Comparison of ENCODE assay signal across 23 cellular contexts in genomic region chr1:98306517-98307089, GRCh38.
DNase-seq lines count a peak whose midpoint lies in the region; ATAC-seq and TF ChIP-seq lines count a peak whose summit lies in the region.
"Had no signal": no experiment of that assay in that cellular context is flagged by ENCODE, and none has a peak within 500 bp of the region (broad histone marks: within the 10 kb centered on the region; RNA-seq: fewer than 3 reads in every experiment).

No MANE protein-coding gene starts in this region.

- H3K4me3 ChIP-seq in GM23338 (no peak overlapping the region), PC-9 (no peak overlapping the region), left ventricle myocardium inferior (no peak overlapping the region)
- H3K4me3 ChIP-seq: GM12878, Peyer's patch, SJCRH30 had no signal

- H3K79me2 ChIP-seq in GM23338 (replicated peaks; ENCODE audit: insufficient read depth) (no peaks in the 10 kb centered on the region), PC-9 (ENCODE audit: low read depth) (no peaks in the 10 kb centered on the region)

- BruUV-seq in PC-9 (replicated peaks; lab: Mats Ljungman, UMichigan): no TSS peak

- no peak overlapping the region for H3K4me3 Mint-ChIP-seq in GM23338
- no peak overlapping the region for H3K4me3 Mint-ChIP-seq in effector memory CD8-positive, alpha-beta T cell
- H3K4me3 Mint-ChIP-seq in activated CD4-positive, alpha-beta memory T cell treated with anti-CD3 and anti-CD28 coated beads for 36 hours: no peak overlapping the region
- H3K4me3 Mint-ChIP-seq: CD4-positive, CD25-positive, alpha-beta regulatory T cell; H9; HFFc6; IgD-negative memory B cell had no signal

- TF ChIP-seq CTCF in GM23338 (conservative IDR thresholded peaks at IDR 0.05; ENCODE audit: low read depth in 2 of 2): no peak
- no peak for TF ChIP-seq CTCF in PC-9 (conservative IDR thresholded peaks at IDR 0.05)
- TF ChIP-seq CTCF in left ventricle myocardium inferior (IDR thresholded peaks at IDR 0.05; ENCODE audit: borderline replicate concordance): no peak

- H3K27me3 ChIP-seq in GM23338 (ENCODE audit: insufficient read depth) (no peaks in the 10 kb centered on the region), PC-9 (ENCODE audit: insufficient read depth, low read depth) (no peaks in the 10 kb centered on the region), left ventricle myocardium inferior (ENCODE audit: low read depth) (no peaks in the 10 kb centered on the region)
- H3K27me3 ChIP-seq: Peyer's patch, SJCRH30 had no signal

- no peaks in the 10 kb centered on the region; the same call in 2 of the 3 replicates for H3K9me3 Mint-ChIP-seq in GM23338
- H3K9me3 Mint-ChIP-seq in effector memory CD8-positive, alpha-beta T cell: no peaks in the 10 kb centered on the region
- no peaks in the 10 kb centered on the region for H3K9me3 Mint-ChIP-seq in activated CD4-positive, alpha-beta memory T cell treated with anti-CD3 and anti-CD28 coated beads for 36 hours
- H3K9me3 Mint-ChIP-seq: H9, HFFc6 had no signal

- no peak overlapping the region for H3K27ac ChIP-seq in GM23338 (ENCODE audit: low read depth)
- H3K27ac ChIP-seq in PC-9: no peak overlapping the region
- H3K27ac ChIP-seq in left ventricle myocardium inferior (replicated peaks): no peak overlapping the region
- H3K27ac ChIP-seq: Peyer's patch, SJCRH30 had no signal

- no peaks in the 10 kb centered on the region for H3K27me3 Mint-ChIP-seq in GM23338 (ENCODE audit: insufficient read depth, low read depth, poor library complexity)
- H3K27me3 Mint-ChIP-seq in effector memory CD8-positive, alpha-beta T cell: no peaks in the 10 kb centered on the region
- no peaks in the 10 kb centered on the region for H3K27me3 Mint-ChIP-seq in activated CD4-positive, alpha-beta memory T cell treated with anti-CD3 and anti-CD28 coated beads for 36 hours
- H3K27me3 Mint-ChIP-seq: CD4-positive, CD25-positive, alpha-beta regulatory T cell; IgD-negative memory B cell had no signal

- no peaks in the 10 kb centered on the region for H3K36me3 ChIP-seq in GM23338 (ENCODE audit: insufficient read depth)
- no peaks in the 10 kb centered on the region for H3K36me3 ChIP-seq in PC-9 (ENCODE audit: low read depth)
- H3K36me3 ChIP-seq in left ventricle myocardium inferior: no peaks in the 10 kb centered on the region
- H3K36me3 ChIP-seq: Peyer's patch, SJCRH30 had no signal

- H3K4me2 ChIP-seq in GM23338: no peak overlapping the region
- no peak overlapping the region for H3K4me2 ChIP-seq in PC-9

- H4K20me1 ChIP-seq in GM23338 (replicated peaks; ENCODE audit: insufficient read depth) (no peaks in the 10 kb centered on the region), PC-9 (ENCODE audit: insufficient read depth) (no peaks in the 10 kb centered on the region)

- intact Hi-C loops in PC-9 (cut with micrococcal nuclease; ENCODE audit: unreplicated experiment) (no loop called here), left ventricle myocardium inferior (cut with micrococcal nuclease) (no loop called here)
- intact Hi-C loops in activated CD4-positive, alpha-beta memory T cell treated with anti-CD3 and anti-CD28 coated beads for 36 hours (cut with micrococcal nuclease): no loop called here

- CTCF ChIA-PET in PC-9 (lab: Charles Lee): no interaction called here
- CTCF ChIA-PET in activated CD4-positive, alpha-beta memory T cell treated with anti-CD3 and anti-CD28 coated beads for 36 hours (lab: Charles Lee): no interaction called here

- H3F3A ChIP-seq in GM23338 (replicated peaks; ENCODE audit: low read depth): no peaks in the 10 kb centered on the region
- no peaks in the 10 kb centered on the region for H3F3A ChIP-seq in PC-9 (ENCODE audit: insufficient read depth, low read depth)

- no peaks in the 10 kb centered on the region; the same call in 2 of the 3 replicates for H3K4me1 Mint-ChIP-seq in GM23338
- peaks cover 12 to 14% of the 10 kb centered on the region in 2 donors for H3K4me1 Mint-ChIP-seq in effector memory CD8-positive, alpha-beta T cell (ENCODE audit: low read depth in 2 of 2)
- no peaks in the 10 kb centered on the region for H3K4me1 Mint-ChIP-seq in activated CD4-positive, alpha-beta memory T cell treated with anti-CD3 and anti-CD28 coated beads for 36 hours (ENCODE audit: low read depth)
- H3K4me1 Mint-ChIP-seq: CD4-positive, CD25-positive, alpha-beta regulatory T cell; H9; IgD-negative memory B cell had no signal

- no peak overlapping the region for H3K27ac Mint-ChIP-seq in GM23338
- H3K27ac Mint-ChIP-seq in effector memory CD8-positive, alpha-beta T cell: no peak overlapping the region
- no peak overlapping the region for H3K27ac Mint-ChIP-seq in activated CD4-positive, alpha-beta memory T cell treated with anti-CD3 and anti-CD28 coated beads for 36 hours
- H3K27ac Mint-ChIP-seq: CD4-positive, CD25-positive, alpha-beta regulatory T cell; H9; HFFc6; IgD-negative memory B cell had no signal

- H3K36me3 Mint-ChIP-seq in GM23338 (ENCODE audit: low read depth): no peaks in the 10 kb centered on the region
- peaks cover 3% of the 10 kb centered on the region for H3K36me3 Mint-ChIP-seq in effector memory CD8-positive, alpha-beta T cell (ENCODE audit: insufficient read depth)
- H3K36me3 Mint-ChIP-seq in activated CD4-positive, alpha-beta memory T cell treated with anti-CD3 and anti-CD28 coated beads for 36 hours: no peaks in the 10 kb centered on the region
- H3K36me3 Mint-ChIP-seq: CD4-positive, CD25-positive, alpha-beta regulatory T cell; IgD-negative memory B cell had no signal

- POLR2A ChIA-PET in PC-9 (lab: Charles Lee; ENCODE audit: unreplicated experiment): no interaction called here
- POLR2A ChIA-PET in activated CD4-positive, alpha-beta memory T cell treated with anti-CD3 and anti-CD28 coated beads for 36 hours (lab: Charles Lee): no interaction called here

- DNase-seq in CMK (ENCODE audit: low read depth) (peak; percentile 44), GM23338 (ENCODE audit: low spot score) (peak; percentile 13), PC-9 (no peak), left ventricle myocardium inferior (no peak)
- no peak for DNase-seq in effector memory CD8-positive, alpha-beta T cell
- no peak for DNase-seq in activated CD4-positive, alpha-beta memory T cell treated with anti-CD3 and anti-CD28 coated beads for 36 hours
- DNase-seq: CD4-positive, CD25-positive, alpha-beta regulatory T cell; COR-L47; DMS79; H9; HFFc6; MM.1S; NCI-H1105 treated with DMSO at 0.1 percent for 48 hours; NCI-H1694; NCI-H2081; NCI-H2171 treated with DMSO at 0.1 percent for 48 hours; NCI-H524 treated with DMSO at 0.1 percent for 48 hours; NCI-H82; Peyer's patch; SJCRH30 had no signal

- no peaks in the 10 kb centered on the region for H3K4me1 ChIP-seq in GM23338 (ENCODE audit: insufficient read depth)
- H3K4me1 ChIP-seq in PC-9 (replicated peaks; ENCODE audit: insufficient read depth): no peaks in the 10 kb centered on the region
- H3K4me1 ChIP-seq in left ventricle myocardium inferior: no peaks in the 10 kb centered on the region
- H3K4me1 ChIP-seq: Peyer's patch, SJCRH30 had no signal

- ATAC-seq in GM23338 (no peak), HG03175 (IDR thresholded peaks at IDR 0.05; ENCODE audit: unreplicated experiment) (no peak)
- peak; percentile 69 for ATAC-seq in effector memory CD8-positive, alpha-beta T cell (replicated peaks)
- ATAC-seq: GM12878 had no signal

- no peaks in the 10 kb centered on the region for H3K9me2 ChIP-seq in GM23338 (ENCODE audit: insufficient read depth)
- H3K9me2 ChIP-seq in PC-9 (ENCODE audit: insufficient read depth): no peaks in the 10 kb centered on the region

- no peak overlapping the region for H2AFZ ChIP-seq in GM23338
- H2AFZ ChIP-seq in PC-9: peak overlapping the region; percentile 31; the same call in 1 of the 2 replicates

- H3K9me3 ChIP-seq in PC-9 (ENCODE audit: insufficient read depth, low read depth) (peaks cover 6% of the 10 kb centered on the region; the same call in 1 of the 2 replicates), left ventricle myocardium inferior (replicated peaks) (no peaks in the 10 kb centered on the region)
- H3K9me3 ChIP-seq: Peyer's patch, SJCRH30 had no signal

TF ChIP-seq in GM23338, 12 proteins besides CTCF, POLR2A, EP300 and RAD21 (continues in another document):
- no peak for TF ChIP-seq NANOG (IDR thresholded peaks at IDR 0.05; ENCODE audit: borderline replicate concordance)

Comparison
In these comparisons a context has a peak if more than half of its experiments do, and no peak if none do; other contexts are left out.
1. DNase-seq: peak in CMK (single experiment) and GM23338 (single experiment); none in PC-9 (0 of 2), effector memory CD8-positive, alpha-beta T cell (0 of 3), left ventricle myocardium inferior (single experiment) and activated CD4-positive, alpha-beta memory T cell treated with anti-CD3 and anti-CD28 coated beads for 36 hours (single experiment).